ENCODE assay signal across 8 cellular contexts in the genomic region with DNA sequence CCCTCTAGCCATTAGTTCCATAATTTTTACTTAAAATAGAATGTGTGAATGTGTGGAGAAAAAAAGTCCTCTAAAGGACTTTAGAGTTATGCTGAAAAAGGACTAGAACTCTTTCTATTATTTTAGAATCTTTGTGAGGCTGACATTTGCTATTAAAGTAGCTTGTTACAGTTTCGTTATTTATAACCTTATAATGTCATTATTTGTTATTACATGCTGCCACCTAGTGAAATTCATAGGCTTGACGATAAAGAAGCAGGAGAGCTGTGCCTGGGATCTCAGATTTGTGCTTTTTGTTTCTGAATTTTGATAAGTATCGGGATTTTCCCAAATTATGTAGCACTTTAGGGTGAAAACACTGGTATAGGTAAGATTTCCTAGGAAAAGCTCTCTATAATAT. TPM values are rescaled to one million over a fixed set of nuclear protein-coding genes. Genes with fewer than 3 reads are reported as not detected.
DNase-seq lines count a peak whose midpoint lies in the region; FAIRE-seq and TF ChIP-seq lines count a peak whose summit lies in the region.

No MANE protein-coding gene starts in this region.

- no peaks in the 10 kb centered on the region for H3K27me3 ChIP-seq in kidney epithelial cell (ENCODE audit: control insufficient read depth, insufficient read depth, low read length)

- H3K9me3 Mint-ChIP-seq in brain = no peaks in the 10 kb centered on the region

- no peak for FAIRE-seq in urothelium cell line (lab: Jason Lieb, UNC)

- H3K36me3 Mint-ChIP-seq in brain = no peaks in the 10 kb centered on the region

- TF ChIP-seq CTCF in brain (conservative IDR thresholded peaks at IDR 0.05) (peak; percentile 74), kidney epithelial cell (IDR thresholded peaks at IDR 0.05; ENCODE audit: insufficient read depth, low read length, poor library complexity, severe bottlenecking) (peak; percentile 38)

- no peaks in the 10 kb centered on the region for H3K27me3 Mint-ChIP-seq in brain

- no peak overlapping the region for H3K4me3 Mint-ChIP-seq in brain

- H3K4me3 ChIP-seq in kidney epithelial cell (ENCODE audit: low read depth, low read length) = no peak overlapping the region

- no peak overlapping the region for H3K27ac Mint-ChIP-seq in brain

- POLR2A ChIA-PET in HEK293T (lab: Yijun Ruan, JAX) = no interaction called here

- peak; percentile 5 for DNase-seq in NCI-H2107 treated with DMSO at 0.1 percent for 48 hours (lab: John Stamatoyannopoulos, UW; ENCODE audit: unreplicated experiment)
- no peak for DNase-seq in NCI-H2107 (lab: John Stamatoyannopoulos, UW)
- DNase-seq in HEK293T (ENCODE audit: extremely low spot score) = peak; percentile 42
- DNase-seq in NCI-H2196 treated with DMSO at 0.1 percent for 48 hours (lab: John Stamatoyannopoulos, UW; ENCODE audit: unreplicated experiment) = peak; percentile 3
- no peak for DNase-seq in kidney epithelial cell (ENCODE audit: low read depth)
- peak; percentile 17 for DNase-seq in urothelium cell line (ENCODE audit: low spot score)
- no peak for DNase-seq in islet precursor cell

- H3K36me3 ChIP-seq in kidney epithelial cell (ENCODE audit: control insufficient read depth, insufficient read depth, low read length) = no peaks in the 10 kb centered on the region

- CTCF ChIA-PET in HEK293T (lab: Yijun Ruan, JAX) = interaction anchor here (0.7 to 1.8 kb wide), 4 partner anchors 13 to 236 kb away, joined by 3 to 6 read pairs (median 4); no protein-coding TSS in a partner anchor

- H3K4me1 Mint-ChIP-seq in brain = peaks cover 11% of the 10 kb centered on the region

TF ChIP-seq in HEK293T, 16 proteins besides CTCF, POLR2A, EP300 and RAD21:
- peak; percentile 80 for TF ChIP-seq PKNOX1 (IDR thresholded peaks at IDR 0.05)
- no peak for TF ChIP-seq SP1 (IDR thresholded peaks at IDR 0.05)
- TF ChIP-seq BHLHE40 (IDR thresholded peaks at IDR 0.05; ENCODE audit: borderline replicate concordance) = no peak
- TF ChIP-seq CTBP1 (IDR thresholded peaks at IDR 0.05; ENCODE audit: borderline replicate concordance) = no peak

RNA-seq across cellular contexts. Expression of gene TAPT1, which starts 38.5 kb away (rescaled TPM):
- polyA plus RNA-seq in brain (ENCODE audit: insufficient read depth, low read depth, low replicate concordance) = 36.0 TPM
- 9.0 and 18.8 TPM in 2 replicates for total RNA-seq in kidney epithelial cell

Comparison
In these comparisons a context has a peak if more than half of its experiments do, and no peak if none do; other contexts are left out.
1. DNase-seq: peak in NCI-H2107 treated with DMSO at 0.1 percent for 48 hours (single experiment), HEK293T (single experiment), NCI-H2196 treated with DMSO at 0.1 percent for 48 hours (single experiment) and urothelium cell line (single experiment); none in NCI-H2107 (single experiment), kidney epithelial cell (single experiment) and islet precursor cell (single experiment).